ENCODE assay signal across 8 cellular contexts in genomic region chr10:72254891-72255568, GRCh38. TPM values are rescaled to one million over a fixed set of nuclear protein-coding genes. Genes with fewer than 3 reads are reported as not detected.
A peak's percentile ranks its signal among the peaks of the same experiment; 100 is the strongest.
DNase-seq lines count a peak whose midpoint lies in the region; ATAC-seq and TF ChIP-seq lines count a peak whose summit lies in the region.

No MANE protein-coding gene starts in this region.

- 9% methylated on average over 14 of the region's 14 CpGs for WGBS in liver

- H3K27me3 Mint-ChIP-seq in stimulated activated naive CD8-positive, alpha-beta T cell treated with anti-CD3 and anti-CD28 coated beads, Interleukin-15, amount 100 ng/mL, for 72 hours, result no peaks in the 10 kb centered on the region

- peak overlapping the region; percentile 92 to 94 for H3K27ac Mint-ChIP-seq in stimulated activated naive CD8-positive, alpha-beta T cell treated with anti-CD3 and anti-CD28 coated beads, Interleukin-15, amount 100 ng/mL, for 72 hours

- H3K9me3 ChIP-seq in liver (ENCODE audit: control insufficient read depth in 4 of 4, low read length in 3 of 4), result no peaks in the 10 kb centered on the region

- H3K4me1 Mint-ChIP-seq in stimulated activated naive CD8-positive, alpha-beta T cell treated with anti-CD3 and anti-CD28 coated beads, Interleukin-15, amount 100 ng/mL, for 72 hours, result peaks cover 93% of the 10 kb centered on the region

- peak overlapping the region in 1 of 2 donors; percentile 82 for H3K9ac ChIP-seq in liver (ENCODE audit: low read depth in 1 of 2, low read length in 2 of 2)

- DNase-seq in G401 (ENCODE audit: low spot score) (peak; percentile 99), LHCN-M2 (ENCODE audit: low read depth) (peak; percentile 90), UCSD-AML1 (lab: John Stamatoyannopoulos, UW; ENCODE audit: unreplicated experiment) (peak; percentile 68), NCI-H748 treated with DMSO at 0.1 percent for 48 hours (lab: John Stamatoyannopoulos, UW) (no peak), SHP77 (lab: John Stamatoyannopoulos, UW) (no peak)
- DNase-seq in effector CD8-positive, alpha-beta T cell (lab: John Stamatoyannopoulos, UW), result peak; percentile 7
- peak; percentile 50 to 63 for DNase-seq in stimulated activated naive CD8-positive, alpha-beta T cell treated with anti-CD3 and anti-CD28 coated beads, Interleukin-15, amount 100 ng/mL, for 72 hours

- peak overlapping the region; percentile 91 to 96 for H3K4me3 Mint-ChIP-seq in stimulated activated naive CD8-positive, alpha-beta T cell treated with anti-CD3 and anti-CD28 coated beads, Interleukin-15, amount 100 ng/mL, for 72 hours

- peak; percentile 57 to 71 for TF ChIP-seq RAD21 in liver (IDR thresholded peaks at IDR 0.05)

- TF ChIP-seq CTCF in liver (IDR thresholded peaks at IDR 0.05; ENCODE audit: low read depth, low read length, missing input control), result no peak

- peak; percentile 78 for ATAC-seq in stimulated activated naive CD8-positive, alpha-beta T cell treated with anti-CD3 and anti-CD28 coated beads, Interleukin-15, amount 100 ng/mL, for 72 hours

- no peaks in the 10 kb centered on the region for H3K27me3 ChIP-seq in liver (ENCODE audit: control insufficient read depth in 4 of 4, insufficient read depth in 4 of 4, low read length in 3 of 4)

- H3K4me3 ChIP-seq in liver (ENCODE audit: low read depth in 1 of 3, low read length in 3 of 3), result no peak overlapping the region

- H3K9me3 Mint-ChIP-seq in stimulated activated naive CD8-positive, alpha-beta T cell treated with anti-CD3 and anti-CD28 coated beads, Interleukin-15, amount 100 ng/mL, for 72 hours, result no peaks in the 10 kb centered on the region

- H3K27ac ChIP-seq in liver (ENCODE audit: low read depth in 1 of 2, low read length in 2 of 2), result peak overlapping the region; percentile 69 to 91

- in situ Hi-C loops in G401 (cut with HindIII; ENCODE audit: low sequenced_read_pairs), result no loop called here

- H3K4me1 ChIP-seq in liver (ENCODE audit: control insufficient read depth in 4 of 4, insufficient read depth in 4 of 4, low read length in 3 of 4), result peaks cover 19 to 26% (median 24%) of the 10 kb centered on the region in 4 donors

- no peaks in the 10 kb centered on the region for H3K36me3 ChIP-seq in liver (ENCODE audit: control insufficient read depth in 4 of 4, insufficient read depth in 3 of 4, low read depth in 1 of 4, low read length in 3 of 4)

TF ChIP-seq in liver, 16 proteins besides CTCF, POLR2A, EP300 and RAD21:
- TF ChIP-seq MAX (IDR thresholded peaks at IDR 0.05) (peak; percentile 63), FOXA2 (IDR thresholded peaks at IDR 0.05) (peak; percentile 16), TAF1 (conservative IDR thresholded peaks at IDR 0.05) (no peak), EGR1 (IDR thresholded peaks at IDR 0.05; ENCODE audit: low read depth in 2 of 2) (peak in 1 of 2 donors; percentile 19), YY1 (IDR thresholded peaks at IDR 0.05) (no peak), ATF3 (IDR thresholded peaks at IDR 0.05) (no peak), NR2F2 (IDR thresholded peaks at IDR 0.05) (peak; percentile 100), RXRA (IDR thresholded peaks at IDR 0.05) (peak; percentile 80), JUND (IDR thresholded peaks at IDR 0.05) (peak in 1 of 2 donors; percentile 25), SP1 (IDR thresholded peaks at IDR 0.05) (peak; percentile 94), HNF4G (IDR thresholded peaks at IDR 0.05) (no peak), GABPA (IDR thresholded peaks at IDR 0.05 in 1 of 2, conservative IDR thresholded peaks at IDR 0.05 in 1 of 2) (no peak), HNF4A (conservative IDR thresholded peaks at IDR 0.05) (peak; percentile 52), REST (IDR thresholded peaks at IDR 0.05) (peak; percentile 35), ZBTB33 (IDR thresholded peaks at IDR 0.05) (no peak), FOXA1 (IDR thresholded peaks at IDR 0.05) (no peak)

RNA-seq across cellular contexts. Expression of gene DDIT4, which starts 18.7 kb away (rescaled TPM):
- 192 and 262 TPM in 2 replicates for total RNA-seq in G401 (2014; rRNA removed; shearing (Covaris generic))
- 257 and 378 TPM in 2 replicates for total RNA-seq in LHCN-M2 (2014; rRNA removed)
- 158 TPM for polyA plus RNA-seq in LHCN-M2 (2012)
- 10 to 100 TPM; 18.4 to 39.9 TPM for total RNA-seq in liver
- 10 to 100 TPM; 47.4 to 69.0 TPM for polyA plus RNA-seq in liver

RNA-seq across cellular contexts. Expression of gene ASCC1, which starts 39.0 kb away (rescaled TPM):
- total RNA-seq in G401 (2014; rRNA removed; shearing (Covaris generic)), result 14.1 and 19.6 TPM in 2 replicates
- 30.3 and 37.3 TPM in 2 replicates for total RNA-seq in LHCN-M2 (2014; rRNA removed)
- polyA plus RNA-seq in LHCN-M2 (2012), result 27.0 TPM
- total RNA-seq in liver, result 10 to 100 TPM in 1 of 2 donors, 1 to 10 TPM in 1; 6.9 to 11.0 TPM
- polyA plus RNA-seq in liver, result 10 to 100 TPM in 1 of 2 donors, 1 to 10 TPM in 1; 9.5 to 13.9 TPM

RNA-seq across cellular contexts. Expression of gene ANAPC16, which starts 39.2 kb away (rescaled TPM):
- total RNA-seq in G401 (2014; rRNA removed; shearing (Covaris generic)), result 105 and 108 TPM in 2 replicates
- total RNA-seq in LHCN-M2 (2014; rRNA removed) (46.0 and 48.3 TPM in 2 replicates), liver (10 to 100 TPM; 36.8 to 49.8 TPM)
- 46.1 TPM for polyA plus RNA-seq in LHCN-M2 (2012)
- 10 to 100 TPM; 61.3 to 96.3 TPM for polyA plus RNA-seq in liver

Comparison
In these comparisons a context has a peak if more than half of its experiments do, and no peak if none do; other contexts are left out.
1. DNase-seq: peak in G401 (single experiment), LHCN-M2 (single experiment), UCSD-AML1 (single experiment), effector CD8-positive, alpha-beta T cell (single experiment) and stimulated activated naive CD8-positive, alpha-beta T cell treated with anti-CD3 and anti-CD28 coated beads, Interleukin-15, amount 100 ng/mL, for 72 hours (2 of 2); none in NCI-H748 treated with DMSO at 0.1 percent for 48 hours (single experiment) and SHP77 (0 of 2).